ENCODE assay signal across 13 cellular contexts in genomic region chr6:134249759-134250602, GRCh38.
DNase-seq lines count a peak whose midpoint lies in the region; ATAC-seq, FAIRE-seq and TF ChIP-seq lines count a peak whose summit lies in the region.
"Had no signal": no experiment of that assay in that cellular context is flagged by ENCODE, and none has a peak within 500 bp of the region (broad histone marks: within the 10 kb centered on the region; RNA-seq: fewer than 3 reads in every experiment).

No MANE protein-coding gene starts in this region.

- no peak overlapping the region for H2BK120ac ChIP-seq in IMR-90 (ENCODE audit: low read depth, low read length)

- H3K4me3 Mint-ChIP-seq in activated CD8-positive, alpha-beta T cell treated with anti-CD3 and anti-CD28 coated beads for 36 hours: peak overlapping the region; percentile 11
- H3K4me3 Mint-ChIP-seq: dendritic cell treated with granulocyte-macrophage colony-stimulating factor and Interleukin-4, amounts not matched to agents 40 ng/mL and 50 ng/mL, for 4 days had no signal

- CTCF ChIA-PET in IMR-90 (lab: Yijun Ruan, JAX): no interaction called here
- CTCF ChIA-PET in activated CD8-positive, alpha-beta T cell treated with anti-CD3 and anti-CD28 coated beads for 36 hours (lab: Charles Lee): interaction anchor here (1.5 kb wide), 1 partner anchor 691 kb away, joined by 3 read pairs; no protein-coding TSS in a partner anchor

- peak overlapping the region; percentile 34; the same call in 1 of the 2 replicates for H3K18ac ChIP-seq in IMR-90 (ENCODE audit: low read depth, low read length)

- H2AK5ac ChIP-seq in IMR-90 (ENCODE audit: low read depth, low read length): no peak overlapping the region

- no peak for FAIRE-seq in small intestine (lab: Jason Lieb, UNC)

- no peak overlapping the region for H3K4me3 ChIP-seq in IMR-90 (ENCODE audit: insufficient read depth, low read depth, low read length)
- H3K4me3 ChIP-seq in fibroblast of pulmonary artery (replicated peaks; ENCODE audit: low read depth, low read length): no peak overlapping the region
- no peak overlapping the region for H3K4me3 ChIP-seq in small intestine (ENCODE audit: low read depth in 1 of 2, low read length in 2 of 2)
- H3K4me3 ChIP-seq: skin epidermis, suprapubic skin had no signal

- DNase-seq in IMR-90 (peak; percentile 75), fibroblast of pulmonary artery (ENCODE audit: low read depth) (peak; percentile 62), small intestine (peak; percentile 50), midbrain (lab: John Stamatoyannopoulos, UW) (no peak), Kasumi-1 (lab: John Stamatoyannopoulos, UW) (no peak)
- DNase-seq in activated CD8-positive, alpha-beta T cell treated with anti-CD3 and anti-CD28 coated beads for 36 hours: no peak
- DNase-seq: activated CD4-positive, alpha-beta T cell treated with anti-CD3 and anti-CD28 coated beads, Interleukin-2, amount 50 U/mL, for 48 hours had no signal

- no peak overlapping the region for H4K91ac ChIP-seq in IMR-90 (ENCODE audit: insufficient read depth, low read depth, low read length)

- H3K4me1 ChIP-seq in IMR-90 (ENCODE audit: control insufficient read depth, insufficient read depth, low read length) (peaks cover 12% of the 10 kb centered on the region), small intestine (ENCODE audit: control insufficient read depth in 2 of 2, insufficient read depth in 1 of 2, low read depth in 1 of 2, low read length in 1 of 2) (peaks cover 3 to 7% of the 10 kb centered on the region in 2 donors)

- H3K27me3 ChIP-seq in IMR-90 (ENCODE audit: control insufficient read depth, insufficient read depth, low read length) (no peaks in the 10 kb centered on the region), small intestine (ENCODE audit: control insufficient read depth in 2 of 2, insufficient read depth in 2 of 2, low read length in 2 of 2) (no peaks in the 10 kb centered on the region)
- H3K27me3 ChIP-seq: suprapubic skin had no signal

- intact Hi-C loops in IMR-90 (cut with micrococcal nuclease): no loop called here
- intact Hi-C loops in activated CD8-positive, alpha-beta T cell treated with anti-CD3 and anti-CD28 coated beads for 36 hours (cut with micrococcal nuclease): loop anchor here (5.0 kb wide), 1 partner anchor 187 kb away; no protein-coding TSS in a partner anchor

- H3K36me3 Mint-ChIP-seq in activated CD8-positive, alpha-beta T cell treated with anti-CD3 and anti-CD28 coated beads for 36 hours (ENCODE audit: low read depth): peaks cover 2% of the 10 kb centered on the region

- no peak overlapping the region; the same call in 1 of the 2 replicates for H3K14ac ChIP-seq in IMR-90 (replicated peaks; ENCODE audit: low read depth, low read length)

- no TSS peak for BruUV-seq in IMR-90 (replicated peaks; lab: Mats Ljungman, UMichigan)

- dilution Hi-C loops in IMR-90 (cut with HindIII; ENCODE audit: low sequenced_read_pairs, unreplicated experiment): no loop called here

- H3K4me1 Mint-ChIP-seq in activated CD8-positive, alpha-beta T cell treated with anti-CD3 and anti-CD28 coated beads for 36 hours (ENCODE audit: low read depth): peaks cover 51% of the 10 kb centered on the region

- peak overlapping the region; percentile 63; the same call in 1 of the 2 replicates for H4K5ac ChIP-seq in IMR-90 (ENCODE audit: low read depth, low read length)

- no peak overlapping the region for H2BK15ac ChIP-seq in IMR-90 (ENCODE audit: low read depth, low read length)

- no peaks in the 10 kb centered on the region for H3K9me1 ChIP-seq in IMR-90 (ENCODE audit: insufficient read depth, low read length)

- H3K9me3 ChIP-seq in IMR-90 (ENCODE audit: control insufficient read depth, insufficient read depth, low read length) (no peaks in the 10 kb centered on the region), small intestine (ENCODE audit: control insufficient read depth, low read depth) (no peaks in the 10 kb centered on the region)
- H3K9me3 ChIP-seq: suprapubic skin had no signal

- peak overlapping the region; percentile 97 for H3K27ac Mint-ChIP-seq in activated CD8-positive, alpha-beta T cell treated with anti-CD3 and anti-CD28 coated beads for 36 hours
- H3K27ac Mint-ChIP-seq: dendritic cell treated with granulocyte-macrophage colony-stimulating factor and Interleukin-4, amounts not matched to agents 40 ng/mL and 50 ng/mL, for 4 days had no signal

- H2BK5ac ChIP-seq in IMR-90 (ENCODE audit: low read depth, low read length, poor library complexity, severe bottlenecking): no peak overlapping the region

- in situ Hi-C loops in IMR-90 (cut with MboI; ENCODE audit: low sequenced_read_pairs): no loop called here

- H2AK9ac ChIP-seq in IMR-90 (replicated peaks; ENCODE audit: low read depth, low read length, poor library complexity): no peak overlapping the region

- H3K9me3 Mint-ChIP-seq in activated CD8-positive, alpha-beta T cell treated with anti-CD3 and anti-CD28 coated beads for 36 hours: peaks cover under 1% of the 10 kb centered on the region
- H3K9me3 Mint-ChIP-seq: dendritic cell treated with granulocyte-macrophage colony-stimulating factor and Interleukin-4, amounts not matched to agents 40 ng/mL and 50 ng/mL, for 4 days had no signal

- H3K56ac ChIP-seq in IMR-90 (ENCODE audit: extremely low read depth, insufficient read depth, low read length): 0 out of 2 replicates have a peak overlapping the region, but pooled peaks have one; percentile 35

- no peak overlapping the region for H3K4ac ChIP-seq in IMR-90 (ENCODE audit: low read depth, low read length)

- no peaks in the 10 kb centered on the region for H3K27me3 Mint-ChIP-seq in activated CD8-positive, alpha-beta T cell treated with anti-CD3 and anti-CD28 coated beads for 36 hours

- 33% methylated on average over 1 of the region's 7 CpGs; no CpG with 5 or more reads in 1 of the 2 experiments for WGBS in IMR-90 (ENCODE audit: extremely low coverage in 2 of 2, insufficient read length in 1 of 2), 2 experiments
- WGBS in small intestine, 3 donors: 6 to 25% (median 16%) methylated on average over 7 of the region's 7 CpGs

- peak overlapping the region in 1 of 2 experiments; percentile 59; a peak in 1 of 4 replicates for H4K8ac ChIP-seq in IMR-90 (ENCODE audit: low read depth in 2 of 2, low read length in 2 of 2)

- no peaks in the 10 kb centered on the region for H3K79me1 ChIP-seq in IMR-90 (ENCODE audit: low read depth in 1 of 2, low read length in 2 of 2)

- no peak overlapping the region for H2BK20ac ChIP-seq in IMR-90 (ENCODE audit: low read depth, low read length)

- TF ChIP-seq RAD21 in IMR-90 (IDR thresholded peaks at IDR 0.05; ENCODE audit: low read length): no peak

- no peaks in the 10 kb centered on the region for H4K20me1 ChIP-seq in IMR-90 (ENCODE audit: insufficient read depth, low read length)

- H3K36me3 ChIP-seq in IMR-90 (ENCODE audit: control insufficient read depth, insufficient read depth, low read length) (no peaks in the 10 kb centered on the region), small intestine (ENCODE audit: control insufficient read depth in 2 of 2, insufficient read depth in 2 of 2, low read length in 2 of 2) (no peaks in the 10 kb centered on the region)
- H3K36me3 ChIP-seq: suprapubic skin had no signal

- no peak for TF ChIP-seq CTCF in IMR-90 (conservative IDR thresholded peaks at IDR 0.05; ENCODE audit: low read depth, low read length)
- no peak for TF ChIP-seq CTCF in activated CD8-positive, alpha-beta T cell treated with anti-CD3 and anti-CD28 coated beads for 36 hours (IDR thresholded peaks at IDR 0.05)
- no peak for TF ChIP-seq CTCF in fibroblast of pulmonary artery (IDR thresholded peaks at IDR 0.05; ENCODE audit: low read length, missing control alignments)

- H3K23ac ChIP-seq in IMR-90 (ENCODE audit: low read depth, low read length): no peak overlapping the region

- no peak for TF ChIP-seq POLR2A in IMR-90 (IDR thresholded peaks at IDR 0.05; ENCODE audit: low read depth, low read length)

- H3K27ac ChIP-seq in IMR-90 (ENCODE audit: insufficient read depth, low read length) (no peak overlapping the region), small intestine (ENCODE audit: low read depth in 1 of 2, low read length in 1 of 2) (no peak overlapping the region)
- H3K27ac ChIP-seq: suprapubic skin had no signal

- POLR2A ChIA-PET in IMR-90 (lab: Charles Lee; ENCODE audit: unreplicated experiment): interaction anchor here (0.6 kb wide), 1 partner anchor 23 kb away, joined by 3 read pairs; no protein-coding TSS in a partner anchor
- POLR2A ChIA-PET in activated CD8-positive, alpha-beta T cell treated with anti-CD3 and anti-CD28 coated beads for 36 hours (lab: Charles Lee): interaction anchor here (2.4 kb wide), 1 partner anchor 38 kb away, joined by 9 read pairs; no protein-coding TSS in a partner anchor

- peak; percentile 54 for ATAC-seq in IMR-90 (ENCODE audit: low read depth)
- no peak for ATAC-seq in activated CD8-positive, alpha-beta T cell treated with anti-CD3 and anti-CD28 coated beads for 36 hours
- no peak for ATAC-seq in HG03159 (IDR thresholded peaks at IDR 0.05; ENCODE audit: unreplicated experiment)
- no peak for ATAC-seq in HG02678 (IDR thresholded peaks at IDR 0.05; ENCODE audit: unreplicated experiment)
- ATAC-seq: Panc1 had no signal

- peak overlapping the region; percentile 86; the same call in 1 of the 2 replicates for H3K4me2 ChIP-seq in IMR-90 (ENCODE audit: low read depth, low read length)

- 0 out of 2 replicates have a peak overlapping the region, but pooled peaks have one; percentile 53 for H3K9ac ChIP-seq in IMR-90 (ENCODE audit: low read depth, low read length)

- no peak overlapping the region for H2AFZ ChIP-seq in IMR-90 (replicated peaks; ENCODE audit: low read length, poor library complexity)

TF ChIP-seq in IMR-90, 13 proteins besides CTCF, POLR2A, EP300 and RAD21:
- TF ChIP-seq CEBPB (IDR thresholded peaks at IDR 0.05; ENCODE audit: low read depth, low read length) (peak; percentile 17; the same call in 1 of the 2 replicates), CHD1 (IDR thresholded peaks at IDR 0.05; ENCODE audit: low read depth, low read length) (no peak), RFX5 (IDR thresholded peaks at IDR 0.05; ENCODE audit: low read depth, low read length) (peak; percentile 58; the same call in 1 of the 2 replicates), USF2 (IDR thresholded peaks at IDR 0.05; ENCODE audit: low read depth, low read length) (no peak), MXI1 (IDR thresholded peaks at IDR 0.05; ENCODE audit: borderline replicate concordance, low read depth, low read length) (no peak)

Comparison
In these comparisons a context has a peak if more than half of its experiments do, and no peak if none do; other contexts are left out.
1. DNase-seq: peak in IMR-90 (single experiment), fibroblast of pulmonary artery (single experiment) and small intestine (single experiment); none in activated CD8-positive, alpha-beta T cell treated with anti-CD3 and anti-CD28 coated beads for 36 hours (single experiment), midbrain (single experiment) and Kasumi-1 (0 of 2).